33 cellular contexts compared by ENCODE assay signal in the genomic region with DNA sequence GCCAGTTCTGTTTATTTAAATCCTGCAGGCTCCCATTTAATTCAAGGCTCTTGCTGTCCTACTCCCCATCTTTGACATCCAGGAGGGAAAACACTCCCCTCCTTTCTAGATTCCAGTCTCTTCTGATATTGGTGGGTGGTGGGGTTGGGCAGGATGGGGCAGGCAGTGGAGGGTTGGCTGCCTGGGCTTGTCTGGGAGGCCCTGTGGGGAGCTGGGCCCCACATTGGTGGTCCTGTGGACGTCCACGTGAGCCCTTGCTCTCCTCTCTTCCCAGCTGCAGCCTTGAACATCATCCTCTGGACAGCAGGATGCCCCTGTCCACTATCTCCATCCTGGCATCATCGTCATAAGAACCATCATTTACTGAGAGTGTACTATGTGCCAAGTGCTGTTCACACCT.
"Had no signal": no experiment of that assay in that cellular context is flagged by ENCODE, and none has a peak within 500 bp of the region (broad histone marks: within the 10 kb centered on the region; RNA-seq: fewer than 3 reads in every experiment).

No MANE protein-coding gene starts in this region.

- DNase-seq: activated B cell treated with CpG ODN at 0.5 μM for 24 hours; activated CD4-positive, alpha-beta memory T cell treated with anti-CD3 and anti-CD28 coated beads for 36 hours; activated CD4-positive, alpha-beta T cell treated with anti-CD3 and anti-CD28 coated beads for 4 hours; activated CD4-positive, alpha-beta T cell treated with anti-CD3 and anti-CD28 coated beads, Interleukin-2, amount 10 ng/mL, durations not matched to agents 24 days and 14 days; activated CD4-positive, alpha-beta T cell treated with anti-CD3 and anti-CD28 coated beads, Interleukin-2, amount 50 U/mL, for 1 hour; activated CD4-positive, alpha-beta T cell treated with anti-CD3 and anti-CD28 coated beads, Interleukin-2, amount 50 U/mL, for 4 hours; activated CD4-positive, CD25-positive, alpha-beta regulatory T cell treated with anti-CD3 and anti-CD28 coated beads, Interleukin-2, amount 50 U/mL, for 72 hours; activated CD8-positive, alpha-beta memory T cell treated with anti-CD3 and anti-CD28 coated beads, Interleukin-2, amount 50 U/mL, for 4 hours; activated gamma-delta T cell treated with Interleukin-2 at 50 U/mL for 16 hours; activated naive CD4-positive, alpha-beta T cell; activated naive CD4-positive, alpha-beta T cell treated with anti-CD3 and anti-CD28 coated beads for 36 hours; activated naive CD4-positive, alpha-beta T cell treated with anti-CD3 and anti-CD28 coated beads, Interleukin-2, amount 50 U/mL, for 16 hours; activated naive CD8-positive, alpha-beta T cell treated with anti-CD3 and anti-CD28 coated beads for 36 hours; activated T-cell treated with anti-CD3 and anti-CD28 coated beads for 4 hours; activated T-cell treated with anti-CD3 and anti-CD28 coated beads, Interleukin-2, amount 50 U/mL, for 1 hour; activated T-cell treated with anti-CD3 and anti-CD28 coated beads, Interleukin-2, amount 50 U/mL, for 4 hours; activated T-cell treated with anti-CD3 and anti-CD28 coated beads, Interleukin-2, amount 50 U/mL, for 72 hours; adrenal gland; amniotic stem cell; body of pancreas; brain microvascular endothelial cell; central memory CD4-positive, alpha-beta T cell; SW 1271; T-helper 1 cell; T-helper 2 cell; T-helper 9 cell had no signal

- ATAC-seq: activated naive CD4-positive, alpha-beta T cell treated with anti-CD3 and anti-CD28 coated beads, Interleukin-2, amount 50 U/mL, for 72 hours; activated T-cell treated with anti-CD3 and anti-CD28 coated beads, Interleukin-2, amount 50 U/mL, for 4 hours; activated T-cell treated with anti-CD3 and anti-CD28 coated beads, Interleukin-2, amount 50 U/mL, for 72 hours; activated T-helper 17 cell treated with anti-CD3 and anti-CD28 coated beads, Interleukin-2, amount 50 U/mL, for 72 hours; body of pancreas had no signal

- H3K36me3 ChIP-seq: adrenal gland, brain microvascular endothelial cell, breast epithelium had no signal

- H3K27ac ChIP-seq: adrenal gland, body of pancreas, brain microvascular endothelial cell, breast epithelium, VCaP had no signal

- H3K27ac Mint-ChIP-seq: activated B cell treated with CpG ODN at 0.5 μM for 24 hours; activated CD4-positive, alpha-beta memory T cell treated with anti-CD3 and anti-CD28 coated beads for 36 hours; activated CD4-positive, alpha-beta T cell treated with anti-CD3 and anti-CD28 coated beads, Interleukin-2, amount 10 ng/mL, durations not matched to agents 24 days and 14 days; activated naive CD4-positive, alpha-beta T cell treated with anti-CD3 and anti-CD28 coated beads for 36 hours; activated naive CD4-positive, alpha-beta T cell treated with anti-CD3 and anti-CD28 coated beads, Interleukin-2, amount 50 U/mL, for 72 hours; activated naive CD8-positive, alpha-beta T cell treated with anti-CD3 and anti-CD28 coated beads for 36 hours; activated T-cell treated with anti-CD3 and anti-CD28 coated beads, Interleukin-2, amount 50 U/mL, for 72 hours; activated T-helper 1 cell treated with anti-CD3 and anti-CD28 coated beads, Interleukin-12 subunit alpha, Interleukin-12 subunit beta, Interleukin-2, Interleukin-4 antibody, amounts not matched to agents 30 ng/mL and 10 ng/mL and 1 ng/mL, durations not matched to agents 14 hours and 24 hours and 36 hours; activated T-helper 17 cell treated with anti-CD3 and anti-CD28 coated beads, Interleukin-2, amount 50 U/mL, for 72 hours; T-helper 1 cell treated with Interleukin-12 subunit alpha and Interleukin-12 subunit beta and Interleukin-4 antibody, amounts not matched to agents 30 μg/mL and 1 μg/mL, for 36 hours; T-helper 2 cell treated with Interferon-gamma antibody and Interleukin-4, amounts not matched to agents 5 μg/mL and 100 μg/mL, for 36 hours had no signal

- H3K4me1 ChIP-seq: adrenal gland, body of pancreas, breast epithelium had no signal

- H3K4me3 ChIP-seq: adrenal gland, body of pancreas, breast epithelium had no signal

- H3K27me3 ChIP-seq: body of pancreas, breast epithelium had no signal

- H3K4me3 Mint-ChIP-seq: activated B cell treated with CpG ODN at 0.5 μM for 24 hours; activated CD4-positive, alpha-beta memory T cell treated with anti-CD3 and anti-CD28 coated beads for 36 hours; activated CD4-positive, alpha-beta T cell treated with anti-CD3 and anti-CD28 coated beads, Interleukin-2, amount 10 ng/mL, durations not matched to agents 24 days and 14 days; activated naive CD4-positive, alpha-beta T cell treated with anti-CD3 and anti-CD28 coated beads for 36 hours; activated naive CD8-positive, alpha-beta T cell treated with anti-CD3 and anti-CD28 coated beads for 36 hours; activated T-cell treated with anti-CD3 and anti-CD28 coated beads, Interleukin-2, amount 50 U/mL, for 4 hours; activated T-cell treated with anti-CD3 and anti-CD28 coated beads, Interleukin-2, amount 50 U/mL, for 72 hours; activated T-helper 1 cell treated with anti-CD3 and anti-CD28 coated beads, Interleukin-12 subunit alpha, Interleukin-12 subunit beta, Interleukin-2, Interleukin-4 antibody, amounts not matched to agents 30 ng/mL and 10 ng/mL and 1 ng/mL, durations not matched to agents 14 hours and 24 hours and 36 hours; activated T-helper 17 cell treated with anti-CD3 and anti-CD28 coated beads, Interleukin-2, amount 50 U/mL, for 72 hours; T-helper 1 cell treated with Interleukin-12 subunit alpha and Interleukin-12 subunit beta and Interleukin-4 antibody, amounts not matched to agents 30 μg/mL and 1 μg/mL, for 36 hours; T-helper 2 cell treated with Interferon-gamma antibody and Interleukin-4, amounts not matched to agents 5 μg/mL and 100 μg/mL, for 36 hours had no signal

- H3K9me3 Mint-ChIP-seq: activated CD4-positive, alpha-beta memory T cell treated with anti-CD3 and anti-CD28 coated beads for 36 hours; activated CD4-positive, alpha-beta T cell treated with anti-CD3 and anti-CD28 coated beads, Interleukin-2, amount 10 ng/mL, durations not matched to agents 24 days and 14 days; activated naive CD8-positive, alpha-beta T cell treated with anti-CD3 and anti-CD28 coated beads for 36 hours; activated T-cell treated with anti-CD3 and anti-CD28 coated beads, Interleukin-2, amount 50 U/mL, for 4 hours; activated T-helper 1 cell treated with anti-CD3 and anti-CD28 coated beads, Interleukin-12 subunit alpha, Interleukin-12 subunit beta, Interleukin-2, Interleukin-4 antibody, amounts not matched to agents 30 ng/mL and 10 ng/mL and 1 ng/mL, durations not matched to agents 14 hours and 24 hours and 36 hours; T-helper 1 cell treated with Interleukin-12 subunit alpha and Interleukin-12 subunit beta and Interleukin-4 antibody, amounts not matched to agents 30 μg/mL and 1 μg/mL, for 36 hours; T-helper 2 cell treated with Interferon-gamma antibody and Interleukin-4, amounts not matched to agents 5 μg/mL and 100 μg/mL, for 36 hours had no signal

- H3K4me1 Mint-ChIP-seq: activated B cell treated with CpG ODN at 0.5 μM for 24 hours; activated CD4-positive, alpha-beta T cell treated with anti-CD3 and anti-CD28 coated beads, Interleukin-2, amount 10 ng/mL, durations not matched to agents 24 days and 14 days; activated naive CD8-positive, alpha-beta T cell treated with anti-CD3 and anti-CD28 coated beads for 36 hours; activated T-helper 17 cell treated with anti-CD3 and anti-CD28 coated beads, Interleukin-2, amount 50 U/mL, for 72 hours had no signal

- H3K36me3 Mint-ChIP-seq: activated CD4-positive, alpha-beta memory T cell treated with anti-CD3 and anti-CD28 coated beads for 36 hours; activated naive CD4-positive, alpha-beta T cell treated with anti-CD3 and anti-CD28 coated beads, Interleukin-2, amount 50 U/mL, for 72 hours; activated naive CD8-positive, alpha-beta T cell treated with anti-CD3 and anti-CD28 coated beads for 36 hours had no signal

- H3K9me3 ChIP-seq: adrenal gland, body of pancreas, breast epithelium had no signal
